Comparison of ENCODE assay signal across 8 cellular contexts in the genomic region with DNA sequence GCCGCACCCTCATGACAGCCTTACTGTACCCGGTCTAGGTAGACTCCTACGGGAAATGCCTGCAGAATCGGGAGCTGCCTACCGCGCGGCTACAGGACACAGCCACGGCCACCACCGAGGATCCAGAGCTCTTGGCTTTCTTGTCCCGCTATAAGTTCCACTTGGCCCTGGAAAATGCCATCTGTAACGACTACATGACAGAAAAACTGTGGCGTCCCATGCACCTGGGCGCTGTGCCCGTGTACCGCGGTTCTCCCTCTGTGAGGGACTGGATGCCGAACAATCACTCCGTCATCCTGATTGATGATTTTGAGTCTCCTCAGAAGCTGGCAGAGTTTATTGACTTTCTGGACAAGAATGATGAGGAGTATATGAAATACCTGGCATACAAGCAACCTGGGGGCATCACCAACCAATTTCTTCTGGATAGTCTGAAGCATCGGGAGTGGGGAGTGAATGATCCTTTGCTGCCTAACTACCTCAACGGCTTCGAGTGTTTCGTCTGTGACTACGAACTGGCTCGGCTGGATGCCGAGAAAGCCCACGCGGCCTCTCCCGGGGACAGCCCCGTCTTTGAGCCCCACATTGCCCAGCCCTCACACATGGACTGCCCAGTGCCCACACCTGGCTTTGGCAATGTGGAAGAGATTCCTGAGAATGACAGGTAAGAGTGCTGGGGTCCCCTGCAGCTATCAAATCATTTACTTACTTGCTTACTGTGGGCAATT. TPM values are rescaled to one million over a fixed set of nuclear protein-coding genes. Genes with fewer than 3 reads are reported as not detected.
DNase-seq lines count a peak whose midpoint lies in the region; ATAC-seq, FAIRE-seq and TF ChIP-seq lines count a peak whose summit lies in the region.

No MANE protein-coding gene starts in this region.

- H2AFZ ChIP-seq in PC-3 (ENCODE audit: low read length) = peak overlapping the region; percentile 89

- H3K9ac ChIP-seq in PC-3 (ENCODE audit: low read length) = peak overlapping the region; percentile 78

- H3K27me3 ChIP-seq in PC-3 (ENCODE audit: low read length) (no peaks in the 10 kb centered on the region), dorsolateral prefrontal cortex (no peaks in the 10 kb centered on the region)
- no peaks in the 10 kb centered on the region for H3K27me3 ChIP-seq in naive thymus-derived CD4-positive, alpha-beta T cell (ENCODE audit: control insufficient read depth in 2 of 2, insufficient read depth in 2 of 2, low read length in 2 of 2)

- H3K27ac Mint-ChIP-seq in activated CD4-positive, alpha-beta T cell treated with anti-CD3 and anti-CD28 coated beads, Interleukin-2, amount 10 ng/mL, durations not matched to agents 24 days and 14 days = peak overlapping the region; percentile 95
- H3K27ac Mint-ChIP-seq in naive thymus-derived CD4-positive, alpha-beta T cell = peak overlapping the region; percentile 89 to 97 (median 94)

- H3K79me2 ChIP-seq in PC-3 (ENCODE audit: low read length) = peaks cover 57% of the 10 kb centered on the region

- H3K4me1 ChIP-seq in PC-3 (ENCODE audit: insufficient read depth, low read length) = peaks cover 26% of the 10 kb centered on the region
- H3K4me1 ChIP-seq in naive thymus-derived CD4-positive, alpha-beta T cell (ENCODE audit: control insufficient read depth in 2 of 2, insufficient read depth in 2 of 2, low read length in 2 of 2) = peaks cover 27 to 30% of the 10 kb centered on the region in 2 donors

- H3K36me3 Mint-ChIP-seq in activated CD4-positive, alpha-beta T cell treated with anti-CD3 and anti-CD28 coated beads, Interleukin-2, amount 10 ng/mL, durations not matched to agents 24 days and 14 days (ENCODE audit: low read depth) = peaks cover 70% of the 10 kb centered on the region
- peaks cover 5 to 59% (median 12%) of the 10 kb centered on the region in 5 donors for H3K36me3 Mint-ChIP-seq in naive thymus-derived CD4-positive, alpha-beta T cell

- peak; percentile 0; the same call in 1 of the 2 replicates for ATAC-seq in PC-3
- ATAC-seq in naive thymus-derived CD4-positive, alpha-beta T cell = no peak
- no peak for ATAC-seq in HG02870 (IDR thresholded peaks at IDR 0.05; ENCODE audit: unreplicated experiment)
- ATAC-seq in HG02763 (IDR thresholded peaks at IDR 0.05; ENCODE audit: unreplicated experiment) = no peak

- H3K27ac ChIP-seq in PC-3 (ENCODE audit: low read length) (peak overlapping the region; percentile 1; the same call in 1 of the 2 replicates), dorsolateral prefrontal cortex (peak overlapping the region; percentile 72 to 100 (median 98))
- H3K27ac ChIP-seq in naive thymus-derived CD4-positive, alpha-beta T cell (ENCODE audit: low read depth, low read length) = peak overlapping the region; percentile 85

- no peaks in the 10 kb centered on the region for H3K27me3 Mint-ChIP-seq in activated CD4-positive, alpha-beta T cell treated with anti-CD3 and anti-CD28 coated beads, Interleukin-2, amount 10 ng/mL, durations not matched to agents 24 days and 14 days
- H3K27me3 Mint-ChIP-seq in naive thymus-derived CD4-positive, alpha-beta T cell = no peaks in the 10 kb centered on the region

- TF ChIP-seq CTCF in PC-3 (conservative IDR thresholded peaks at IDR 0.05; ENCODE audit: low read depth, low read length) (no peak), dorsolateral prefrontal cortex (IDR thresholded peaks at IDR 0.05 in 54 of 56, conservative IDR thresholded peaks at IDR 0.05 in 2 of 56; ENCODE audit: low read depth in 1 of 56, partially characterized antibody in 56 of 56) (no peak), D721Med (IDR thresholded peaks at IDR 0.05; ENCODE audit: insufficient read depth, missing control alignments) (no peak)

- no peaks in the 10 kb centered on the region for H3K9me2 ChIP-seq in PC-3 (replicated peaks; ENCODE audit: low read length)

- TSS peak; percentile 39 for BruUV-seq in PC-3 (replicated peaks; lab: Mats Ljungman, UMichigan)

- peaks cover 29% of the 10 kb centered on the region for H4K20me1 ChIP-seq in PC-3 (ENCODE audit: low read length)

- H3K4me3 Mint-ChIP-seq in activated CD4-positive, alpha-beta T cell treated with anti-CD3 and anti-CD28 coated beads, Interleukin-2, amount 10 ng/mL, durations not matched to agents 24 days and 14 days = peak overlapping the region; percentile 86
- H3K4me3 Mint-ChIP-seq in naive thymus-derived CD4-positive, alpha-beta T cell = peak overlapping the region; percentile 87 to 97 (median 95)

- no peaks in the 10 kb centered on the region for H3K9me3 ChIP-seq in PC-3 (ENCODE audit: low read length)
- no peaks in the 10 kb centered on the region for H3K9me3 ChIP-seq in naive thymus-derived CD4-positive, alpha-beta T cell (ENCODE audit: control insufficient read depth in 2 of 3, low read length in 3 of 3)

- peaks cover 55% of the 10 kb centered on the region for H3K4me1 Mint-ChIP-seq in activated CD4-positive, alpha-beta T cell treated with anti-CD3 and anti-CD28 coated beads, Interleukin-2, amount 10 ng/mL, durations not matched to agents 24 days and 14 days
- H3K4me1 Mint-ChIP-seq in naive thymus-derived CD4-positive, alpha-beta T cell = peaks cover 34 to 73% (median 64%) of the 10 kb centered on the region in 7 donors

- CTCF ChIA-PET in PC-3 (lab: Charles Lee) = interaction anchor here (0.5 to 3.1 kb wide), 6 partner anchors 13 to 214 kb away, joined by 3 to 39 read pairs (median 8); no protein-coding TSS in a partner anchor
- CTCF ChIA-PET in naive thymus-derived CD4-positive, alpha-beta T cell (lab: Charles Lee) = interaction anchor here (0.6 to 2.1 kb wide), 9 partner anchors 8 to 305 kb away, joined by 3 to 14 read pairs (median 6); partner anchors contain the start of gene CHCHD1

- no peak for FAIRE-seq in D721Med (lab: Jason Lieb, UNC)

- DNase-seq in activated CD4-positive, alpha-beta T cell treated with anti-CD3 and anti-CD28 coated beads, Interleukin-2, amount 10 ng/mL, durations not matched to agents 24 days and 14 days = peak; percentile 68
- no peak for DNase-seq in activated CD4-positive, alpha-beta T cell treated with anti-CD3 and anti-CD28 coated beads, Interleukin-2, amount 50 U/mL, for 1 hour
- no peak for DNase-seq in PC-3
- DNase-seq in dorsolateral prefrontal cortex = peak in 2 of 10 donors; percentile 17 to 34
- peak in 2 of 9 donors; percentile 13 to 25 for DNase-seq in naive thymus-derived CD4-positive, alpha-beta T cell
- DNase-seq in D721Med (ENCODE audit: insufficient read length, low spot score) = no peak

- peak overlapping the region; percentile 81 for H3K4me2 ChIP-seq in PC-3 (ENCODE audit: low read length)

- no peaks in the 10 kb centered on the region for H3K9me3 Mint-ChIP-seq in activated CD4-positive, alpha-beta T cell treated with anti-CD3 and anti-CD28 coated beads, Interleukin-2, amount 10 ng/mL, durations not matched to agents 24 days and 14 days
- H3K9me3 Mint-ChIP-seq in naive thymus-derived CD4-positive, alpha-beta T cell = peaks cover 0 to 1% (median 0%) of the 10 kb centered on the region in 11 donors

- peaks cover 17% of the 10 kb centered on the region for H3F3A ChIP-seq in PC-3 (ENCODE audit: low read length, unreplicated experiment)

- H3K4me3 ChIP-seq in PC-3 (ENCODE audit: low read length) = peak overlapping the region; percentile 73
- H3K4me3 ChIP-seq in dorsolateral prefrontal cortex = peak overlapping the region; percentile 62 to 97 (median 88)
- H3K4me3 ChIP-seq in naive thymus-derived CD4-positive, alpha-beta T cell (ENCODE audit: low read length) = peak overlapping the region; percentile 69

- peaks cover 57% of the 10 kb centered on the region for H3K36me3 ChIP-seq in PC-3 (ENCODE audit: low read depth, low read length)
- H3K36me3 ChIP-seq in naive thymus-derived CD4-positive, alpha-beta T cell (ENCODE audit: control insufficient read depth in 2 of 3, insufficient read depth in 3 of 3, low read length in 3 of 3) = peaks cover 0 to 33% (median 24%) of the 10 kb centered on the region in 3 experiments

- intact Hi-C loops in activated CD4-positive, alpha-beta T cell treated with anti-CD3 and anti-CD28 coated beads, Interleukin-2, amount 10 ng/mL, durations not matched to agents 24 days and 14 days (cut with micrococcal nuclease) = loop anchor here (1.0 to 5.0 kb wide), 3 partner anchors 8 to 104 kb away; partner anchors contain the start of gene NDST2
- intact Hi-C loops in PC-3 (cut with micrococcal nuclease) = loop anchor here (1.0 to 5.0 kb wide), 5 partner anchors 8 to 224 kb away; partner anchors contain the start of genes NDST2, VCL and ZSWIM8
- intact Hi-C loops in dorsolateral prefrontal cortex (cut with DNase I) = loop anchor here in 1 of 2 donors (2.0 kb wide), 1 partner anchor 37 kb away; the partner anchor contains the start of gene NDST2
- intact Hi-C loops in naive thymus-derived CD4-positive, alpha-beta T cell (cut with micrococcal nuclease) = loop anchor here (2.0 to 10.0 kb wide), 3 partner anchors 147 to 1459 kb away; partner anchors contain the start of gene ANXA7 (in 1 of the 2)

- POLR2A ChIA-PET in PC-3 (lab: Charles Lee; ENCODE audit: unreplicated experiment) = interaction anchor here (0.5 to 1.8 kb wide), 8 partner anchors 8 to 239 kb away, joined by 3 to 13 read pairs (median 4); partner anchors contain the start of genes CAMK2G and CHCHD1
- POLR2A ChIA-PET in naive thymus-derived CD4-positive, alpha-beta T cell (lab: Charles Lee) = interaction anchor here (0.6 to 9.3 kb wide), 17 partner anchors 10 to 360 kb away, joined by 3 to 185 read pairs (median 10); partner anchors contain the start of genes ANXA7, CHCHD1, PPP3CB and SEC24C

RNA-seq across cellular contexts. Expression of gene CHCHD1, which starts 8.5 kb away (rescaled TPM):
- 34.9 and 37.8 TPM in 2 replicates for total RNA-seq in activated CD4-positive, alpha-beta T cell treated with anti-CD3 and anti-CD28 coated beads, Interleukin-2, amount 10 ng/mL, durations not matched to agents 24 days and 14 days
- total RNA-seq in PC-3 (2014; rRNA removed) (199 and 238 TPM in 2 replicates), dorsolateral prefrontal cortex (10 to 100 TPM; 10.3 to 24.7 (median 16.6) TPM)
- 10 to 100 TPM in 3 of 5 experiments, 1 to 10 TPM in 2; 5.6 to 31.4 (median 14.9) TPM for total RNA-seq in naive thymus-derived CD4-positive, alpha-beta T cell
- polyA plus RNA-seq in naive thymus-derived CD4-positive, alpha-beta T cell = 10 to 100 TPM; 40.5 to 49.6 TPM

RNA-seq across cellular contexts. Expression of gene ZSWIM8, which starts 12.1 kb away (rescaled TPM):
- total RNA-seq in activated CD4-positive, alpha-beta T cell treated with anti-CD3 and anti-CD28 coated beads, Interleukin-2, amount 10 ng/mL, durations not matched to agents 24 days and 14 days = 50.8 and 53.5 TPM in 2 replicates
- total RNA-seq in PC-3 (2014; rRNA removed) (152 and 173 TPM in 2 replicates), dorsolateral prefrontal cortex (100 to 1,000 TPM in 114 of 120 experiments, 10 to 100 TPM in 6; 83.0 to 208 (median 131) TPM)
- total RNA-seq in naive thymus-derived CD4-positive, alpha-beta T cell = 100 to 1,000 TPM in 1 of 5 experiments, 10 to 100 TPM in 4; 70.9 to 102 (median 83.2) TPM
- 10 to 100 TPM in 1 of 2 donors, 1 to 10 TPM in 1; 9.9 to 27.9 TPM for polyA plus RNA-seq in naive thymus-derived CD4-positive, alpha-beta T cell

RNA-seq across cellular contexts. Expression of gene SEC24C, which starts 29.1 kb away (rescaled TPM):
- total RNA-seq in activated CD4-positive, alpha-beta T cell treated with anti-CD3 and anti-CD28 coated beads, Interleukin-2, amount 10 ng/mL, durations not matched to agents 24 days and 14 days = 106 TPM in 2 replicates
- total RNA-seq in PC-3 (2014; rRNA removed) (285 and 325 TPM in 2 replicates), dorsolateral prefrontal cortex (10 to 100 TPM; 55.3 to 85.9 (median 67.1) TPM)
- 100 to 1,000 TPM in 2 of 5 experiments, 10 to 100 TPM in 3; 68.7 to 122 (median 95.4) TPM for total RNA-seq in naive thymus-derived CD4-positive, alpha-beta T cell
- polyA plus RNA-seq in naive thymus-derived CD4-positive, alpha-beta T cell = 10 to 100 TPM; 23.3 to 41.4 TPM

RNA-seq across cellular contexts. Expression of gene NDST2, which starts 38.1 kb away (rescaled TPM):
- 50.5 and 50.6 TPM in 2 replicates for total RNA-seq in activated CD4-positive, alpha-beta T cell treated with anti-CD3 and anti-CD28 coated beads, Interleukin-2, amount 10 ng/mL, durations not matched to agents 24 days and 14 days
- total RNA-seq in PC-3 (2014; rRNA removed) (53.0 and 89.9 TPM in 2 replicates), dorsolateral prefrontal cortex (10 to 100 TPM; 22.9 to 57.3 (median 34.5) TPM)
- 100 to 1,000 TPM in 3 of 5 experiments, 10 to 100 TPM in 2; 74.2 to 117 (median 104) TPM for total RNA-seq in naive thymus-derived CD4-positive, alpha-beta T cell
- polyA plus RNA-seq in naive thymus-derived CD4-positive, alpha-beta T cell = 10 to 100 TPM; 23.1 to 34.3 TPM

Comparison
In these comparisons a context has a peak if more than half of its experiments do, and no peak if none do; other contexts are left out.
1. H3K27ac ChIP-seq: peak in every context shown above with its lines; median percentile 98 in dorsolateral prefrontal cortex; 85 in naive thymus-derived CD4-positive, alpha-beta T cell; 1 in PC-3.